In genomic region chr19:42271045-42271419, GRCh38 we compare ENCODE assay signal across 1 cellular context.
TF ChIP-seq lines count a peak whose summit lies in the region.

No MANE protein-coding gene starts in this region.

TF ChIP-seq in HCT116, 20 proteins besides CTCF, POLR2A, EP300 and RAD21 (continued from another document):
- TF ChIP-seq REST (IDR thresholded peaks at IDR 0.05; ENCODE audit: low read depth): no peak
- TF ChIP-seq, protein P1, sequence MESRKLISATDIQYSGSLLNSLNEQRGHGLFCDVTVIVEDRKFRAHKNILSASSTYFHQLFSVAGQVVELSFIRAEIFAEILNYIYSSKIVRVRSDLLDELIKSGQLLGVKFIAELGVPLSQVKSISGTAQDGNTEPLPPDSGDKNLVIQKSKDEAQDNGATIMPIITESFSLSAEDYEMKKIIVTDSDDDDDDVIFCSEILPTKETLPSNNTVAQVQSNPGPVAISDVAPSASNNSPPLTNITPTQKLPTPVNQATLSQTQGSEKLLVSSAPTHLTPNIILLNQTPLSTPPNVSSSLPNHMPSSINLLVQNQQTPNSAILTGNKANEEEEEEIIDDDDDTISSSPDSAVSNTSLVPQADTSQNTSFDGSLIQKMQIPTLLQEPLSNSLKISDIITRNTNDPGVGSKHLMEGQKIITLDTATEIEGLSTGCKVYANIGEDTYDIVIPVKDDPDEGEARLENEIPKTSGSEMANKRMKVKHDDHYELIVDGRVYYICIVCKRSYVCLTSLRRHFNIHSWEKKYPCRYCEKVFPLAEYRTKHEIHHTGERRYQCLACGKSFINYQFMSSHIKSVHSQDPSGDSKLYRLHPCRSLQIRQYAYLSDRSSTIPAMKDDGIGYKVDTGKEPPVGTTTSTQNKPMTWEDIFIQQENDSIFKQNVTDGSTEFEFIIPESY (IDR thresholded peaks at IDR 0.05; ENCODE audit: extremely low read depth, insufficient replicate concordance, low read length): no peak
- TF ChIP-seq CEBPB (IDR thresholded peaks at IDR 0.05; ENCODE audit: low read depth): no peak
- no peak for TF ChIP-seq TCF7L2 (IDR thresholded peaks at IDR 0.05; ENCODE audit: borderline replicate concordance, extremely low read depth, insufficient read depth, insufficient read length)
- TF ChIP-seq EZH2phosphoT487 (IDR thresholded peaks at IDR 0.05; ENCODE audit: borderline replicate concordance): no peak
